ENCODE assay signal across 25 cellular contexts in the genomic region with DNA sequence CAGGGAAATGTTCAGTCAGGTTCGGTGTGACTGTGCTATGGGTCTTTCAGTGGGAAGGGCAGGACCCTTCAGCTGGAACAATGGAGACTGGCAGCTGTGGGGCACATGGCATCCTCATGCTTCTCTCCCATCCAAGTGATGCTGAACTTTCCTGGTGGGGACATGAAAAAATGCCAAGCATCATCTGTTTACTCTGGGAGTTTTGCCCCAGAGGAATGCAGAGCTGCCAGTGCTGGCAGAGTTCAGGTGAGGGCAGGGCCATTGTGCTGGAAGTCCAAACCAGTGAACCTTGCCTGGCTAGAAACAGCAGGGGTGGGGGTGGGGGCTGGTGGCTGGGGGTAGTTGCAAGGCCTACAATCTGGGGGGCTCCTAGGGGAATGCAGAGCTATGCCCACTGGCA.
"Had no signal": no experiment of that assay in that cellular context is flagged by ENCODE, and none has a peak within 500 bp of the region (broad histone marks: within the 10 kb centered on the region; RNA-seq: fewer than 3 reads in every experiment).

No MANE protein-coding gene starts in this region.

- H3K9ac ChIP-seq: neural progenitor cell had no signal

- H3K4me3 Mint-ChIP-seq: natural killer cell; nephron; neural progenitor cell; stimulated activated effector memory CD8-positive, alpha-beta T cell treated with anti-CD3 and anti-CD28 coated beads, Interleukin-12 subunit alpha, Interleukin-12 subunit beta, amount 100 ng/mL, for 72 hours; stimulated activated naive B cell treated with anti-CD40 and anti-IgM and Interleukin-4, amounts not matched to agents 10 μg/mL and 1 μg/mL and 100 μg/mL, for 72 hours; stimulated activated naive CD8-positive, alpha-beta T cell treated with anti-CD3 and anti-CD28 coated beads, Interleukin-15, Interleukin-2, amounts not matched to agents 100 ng/mL and 50 ng/mL, for 24 hours had no signal

- H3K9me3 ChIP-seq: pancreas, prostate gland, right lobe of liver, sigmoid colon, thyroid gland, upper lobe of left lung, vagina had no signal

- H3K4me3 ChIP-seq: neural progenitor cell, pancreas, prostate gland, right lobe of liver, sigmoid colon, stomach, thoracic aorta, thyroid gland, tibial nerve, upper lobe of left lung, vagina had no signal

- H2AFZ ChIP-seq: neural progenitor cell had no signal

- H3K27ac Mint-ChIP-seq: natural killer cell; nephron; neural progenitor cell; stimulated activated effector memory CD8-positive, alpha-beta T cell treated with anti-CD3 and anti-CD28 coated beads, Interleukin-12 subunit alpha, Interleukin-12 subunit beta, amount 100 ng/mL, for 72 hours; stimulated activated naive B cell treated with anti-CD40 and anti-IgM and Interleukin-4, amounts not matched to agents 10 μg/mL and 1 μg/mL and 100 μg/mL, for 72 hours; stimulated activated naive CD8-positive, alpha-beta T cell treated with anti-CD3 and anti-CD28 coated beads, Interleukin-15, Interleukin-2, amounts not matched to agents 100 ng/mL and 50 ng/mL, for 24 hours had no signal

- H3K36me3 ChIP-seq: neural progenitor cell, pancreas, prostate gland, right lobe of liver, sigmoid colon, stomach, thoracic aorta, thyroid gland, tibial nerve, upper lobe of left lung, vagina had no signal

- H3K4me1 ChIP-seq: neural progenitor cell, pancreas, prostate gland, right lobe of liver, sigmoid colon, stomach, thyroid gland, upper lobe of left lung, vagina had no signal

- H3K27me3 Mint-ChIP-seq: stimulated activated naive B cell treated with anti-CD40 and anti-IgM and Interleukin-4, amounts not matched to agents 10 μg/mL and 1 μg/mL and 100 μg/mL, for 72 hours; stimulated activated naive CD8-positive, alpha-beta T cell treated with anti-CD3 and anti-CD28 coated beads, Interleukin-15, Interleukin-2, amounts not matched to agents 100 ng/mL and 50 ng/mL, for 24 hours had no signal

- H3K36me3 Mint-ChIP-seq: natural killer cell; stimulated activated effector memory CD8-positive, alpha-beta T cell treated with anti-CD3 and anti-CD28 coated beads, Interleukin-12 subunit alpha, Interleukin-12 subunit beta, amount 100 ng/mL, for 72 hours; stimulated activated naive B cell treated with anti-CD40 and anti-IgM and Interleukin-4, amounts not matched to agents 10 μg/mL and 1 μg/mL and 100 μg/mL, for 72 hours had no signal

- ATAC-seq: natural killer cell; pancreas; right cardiac atrium; right lobe of liver; stimulated activated effector memory CD8-positive, alpha-beta T cell treated with anti-CD3 and anti-CD28 coated beads, Interleukin-12 subunit alpha, Interleukin-12 subunit beta, amount 100 ng/mL, for 72 hours; stimulated activated naive B cell treated with anti-CD40 and anti-IgM and Interleukin-4, amounts not matched to agents 10 μg/mL and 1 μg/mL and 100 μg/mL, for 72 hours had no signal

- H3K4me2 ChIP-seq: neural progenitor cell had no signal

- H3K27ac ChIP-seq: neural progenitor cell, pancreas, prostate gland, right lobe of liver, sigmoid colon, stomach, thoracic aorta, thyroid gland, tibial nerve, upper lobe of left lung, vagina had no signal

- H3K27me3 ChIP-seq: neural progenitor cell, pancreas, right lobe of liver, sigmoid colon, stomach, thyroid gland, tibial nerve, upper lobe of left lung, vagina had no signal

- DNase-seq: natural killer cell; occipital lobe; pancreas; right cardiac atrium; right lobe of liver; sigmoid colon; small intestine; stimulated activated CD4-positive, alpha-beta T cell treated with anti-CD3 and anti-CD28 coated beads, Interleukin-15, amount 100 ng/mL, for 24 hours; stimulated activated CD4-positive, alpha-beta T cell treated with anti-CD3 and anti-CD28 coated beads, Interleukin-2, amount 100 ng/mL, for 24 hours; stimulated activated CD4-positive, alpha-beta T cell treated with anti-CD3 and anti-CD28 coated beads, Interleukin-2, amount 100 ng/mL, for 48 hours; stimulated activated CD4-positive, alpha-beta T cell treated with anti-CD3 and anti-CD28 coated beads, Interleukin-4, amount 100 ng/mL, for 24 hours; stimulated activated naive B cell treated with anti-CD40 and anti-IgM and Interleukin-4, amounts not matched to agents 10 μg/mL and 1 μg/mL and 100 μg/mL, for 72 hours; stimulated activated naive CD4-positive, alpha-beta T cell treated with Interleukin-2 at 50 U/mL for 16 hours; stomach; thyroid gland; trophoblast cell had no signal

- H3K4me1 Mint-ChIP-seq: natural killer cell; nephron; neural progenitor cell; stimulated activated effector memory CD8-positive, alpha-beta T cell treated with anti-CD3 and anti-CD28 coated beads, Interleukin-12 subunit alpha, Interleukin-12 subunit beta, amount 100 ng/mL, for 72 hours; stimulated activated naive B cell treated with anti-CD40 and anti-IgM and Interleukin-4, amounts not matched to agents 10 μg/mL and 1 μg/mL and 100 μg/mL, for 72 hours had no signal
